In the genomic region with DNA sequence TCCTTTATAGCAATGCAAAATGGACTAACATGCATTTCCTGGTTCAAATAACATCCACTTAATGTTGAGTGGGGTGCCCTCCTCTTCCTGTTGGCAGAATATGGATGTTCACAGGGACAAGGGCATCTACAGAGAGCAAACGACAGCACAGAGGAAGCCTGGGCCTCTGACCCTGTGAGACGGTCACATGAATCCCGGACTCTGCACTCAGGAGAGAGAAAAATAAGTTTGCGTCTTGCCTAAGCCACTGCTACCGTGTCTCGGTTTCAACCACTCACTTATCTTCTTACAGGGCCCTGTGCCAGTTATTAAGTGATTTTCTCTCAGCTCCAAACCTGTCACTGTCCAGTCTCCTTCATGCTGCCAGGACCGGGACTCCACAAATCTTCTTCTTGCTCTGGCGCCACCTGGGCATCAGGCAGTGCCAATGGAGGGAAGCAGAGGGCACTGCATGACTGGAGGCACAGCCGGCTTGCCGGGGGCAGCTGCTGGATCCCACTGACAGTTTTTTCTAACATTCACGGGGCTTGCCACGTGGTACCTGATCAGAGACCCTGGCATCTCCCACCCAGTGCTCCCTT, we compare ENCODE assay signal across 20 cellular contexts. TPM values are rescaled to one million over a fixed set of nuclear protein-coding genes. Genes with fewer than 3 reads are reported as not detected.
DNase-seq lines count a peak whose midpoint lies in the region; ATAC-seq, FAIRE-seq and TF ChIP-seq lines count a peak whose summit lies in the region.
"Had no signal": no experiment of that assay in that cellular context is flagged by ENCODE, and none has a peak within 500 bp of the region (broad histone marks: within the 10 kb centered on the region; RNA-seq: fewer than 3 reads in every experiment).

No MANE protein-coding gene starts in this region.

- CTCF ChIA-PET in PC-3 (lab: Charles Lee), result no interaction called here

- TF ChIP-seq CTCF in 22Rv1 (IDR thresholded peaks at IDR 0.05) (peak; percentile 11; the same call in 1 of the 2 replicates), D721Med (IDR thresholded peaks at IDR 0.05; ENCODE audit: insufficient read depth, missing control alignments) (peak; percentile 28), PC-3 (conservative IDR thresholded peaks at IDR 0.05; ENCODE audit: low read depth, low read length) (0 out of 2 replicates have a peak, but pooled peaks have one; percentile 23)

- no peak overlapping the region for H2AFZ ChIP-seq in PC-3 (ENCODE audit: low read length)
- H2AFZ ChIP-seq: PC-9 had no signal

- intact Hi-C loops in PC-3 (cut with micrococcal nuclease), result no loop called here
- intact Hi-C loops in left cardiac atrium (cut with DNase I), result no loop called here

- H3K4me3 ChIP-seq in PC-3 (ENCODE audit: low read length), result no peak overlapping the region
- H3K4me3 ChIP-seq: BLaER1, PC-9, SJSA1 had no signal

- FAIRE-seq in D721Med (lab: Jason Lieb, UNC), result no peak
- FAIRE-seq: G401.6, HTR-8/SVneo had no signal

- H3K9me3 ChIP-seq in PC-3 (ENCODE audit: low read length), result no peaks in the 10 kb centered on the region
- H3K9me3 ChIP-seq: BLaER1, SJSA1 had no signal

- no peaks in the 10 kb centered on the region for H3K79me2 ChIP-seq in PC-3 (ENCODE audit: low read length)

- no peak for ATAC-seq in PC-3
- ATAC-seq in left cardiac atrium, result peak; percentile 74 to 81

- H3K27ac ChIP-seq in 22Rv1 (no peak overlapping the region), PC-3 (ENCODE audit: low read length) (no peak overlapping the region)
- H3K27ac ChIP-seq: BLaER1, PC-9, SJSA1 had no signal

- no peaks in the 10 kb centered on the region for H3K27me3 ChIP-seq in PC-3 (ENCODE audit: low read length)
- H3K27me3 ChIP-seq: BLaER1, SJSA1 had no signal

- DNase-seq in D721Med (ENCODE audit: insufficient read length, low spot score), result no peak
- no peak for DNase-seq in PC-3
- DNase-seq in left cardiac atrium, result no peak
- DNase-seq in NCI-H2029 (lab: John Stamatoyannopoulos, UW), result no peak
- DNase-seq in NCI-H146 treated with DMSO at 0.1 percent for 48 hours (lab: John Stamatoyannopoulos, UW; ENCODE audit: unreplicated experiment), result no peak
- DNase-seq in activated effector memory CD4-positive, alpha-beta T cell treated with anti-CD3 and anti-CD28 coated beads, Interleukin-2, amount 50 U/mL, for 16 hours, result no peak
- DNase-seq in stimulated activated CD4-positive, alpha-beta T cell treated with anti-CD3 and anti-CD28 coated beads, Interleukin-4, amount 100 ng/mL, for 24 hours, result no peak
- DNase-seq: CD8-positive, alpha-beta memory T cell; H7; NCI-H1105; NCI-H1694; NCI-H2227 treated with DMSO at 0.1 percent for 48 hours; NCI-H510A treated with DMSO at 0.1 percent for 48 hours; NCI-H774; PC-9 had no signal

- POLR2A ChIA-PET in PC-3 (lab: Charles Lee; ENCODE audit: unreplicated experiment), result no interaction called here

- no TSS peak for BruUV-seq in PC-3 (replicated peaks; lab: Mats Ljungman, UMichigan)

- no peaks in the 10 kb centered on the region for H3K4me1 ChIP-seq in PC-3 (ENCODE audit: insufficient read depth, low read length)
- H3K4me1 ChIP-seq: BLaER1, SJSA1 had no signal

- H3K36me3 ChIP-seq in PC-3 (ENCODE audit: low read depth, low read length), result no peaks in the 10 kb centered on the region

- H3K9ac ChIP-seq in PC-3 (ENCODE audit: low read length), result no peak overlapping the region
- H3K9ac ChIP-seq: BLaER1 had no signal

- H3F3A ChIP-seq in PC-3 (ENCODE audit: low read length, unreplicated experiment), result no peaks in the 10 kb centered on the region

- no peaks in the 10 kb centered on the region for H3K9me2 ChIP-seq in PC-3 (replicated peaks; ENCODE audit: low read length)

- no peaks in the 10 kb centered on the region for H4K20me1 ChIP-seq in PC-3 (ENCODE audit: low read length)
- H4K20me1 ChIP-seq: BLaER1 had no signal

- H3K4me2 ChIP-seq in PC-3 (ENCODE audit: low read length), result no peak overlapping the region
- H3K4me2 ChIP-seq: BLaER1, PC-9 had no signal

RNA-seq across cellular contexts. Expression of gene LIG1, which starts 11.8 kb away (rescaled TPM):
- total RNA-seq in PC-3 (2014; rRNA removed) (67.5 and 85.1 TPM in 2 replicates), left cardiac atrium (1 to 10 TPM; 5.8 to 7.4 TPM)

RNA-seq across cellular contexts. Expression of gene ZSWIM9, which starts 12.2 kb away (rescaled TPM):
- total RNA-seq in PC-3 (2014; rRNA removed) (1.8 and 2.6 TPM in 2 replicates), left cardiac atrium (1 to 10 TPM; 4.6 to 6.2 TPM)

RNA-seq across cellular contexts. Expression of gene PLA2G4C, which starts 47.7 kb away (rescaled TPM):
- total RNA-seq in PC-3 (2014; rRNA removed) (0.63 and 2.6 TPM in 2 replicates), left cardiac atrium (10 to 100 TPM; 20.3 to 23.9 TPM)
- total RNA-seq: H7, PC-9 had no signal
